8 cellular contexts compared by ENCODE assay signal in the genomic region with DNA sequence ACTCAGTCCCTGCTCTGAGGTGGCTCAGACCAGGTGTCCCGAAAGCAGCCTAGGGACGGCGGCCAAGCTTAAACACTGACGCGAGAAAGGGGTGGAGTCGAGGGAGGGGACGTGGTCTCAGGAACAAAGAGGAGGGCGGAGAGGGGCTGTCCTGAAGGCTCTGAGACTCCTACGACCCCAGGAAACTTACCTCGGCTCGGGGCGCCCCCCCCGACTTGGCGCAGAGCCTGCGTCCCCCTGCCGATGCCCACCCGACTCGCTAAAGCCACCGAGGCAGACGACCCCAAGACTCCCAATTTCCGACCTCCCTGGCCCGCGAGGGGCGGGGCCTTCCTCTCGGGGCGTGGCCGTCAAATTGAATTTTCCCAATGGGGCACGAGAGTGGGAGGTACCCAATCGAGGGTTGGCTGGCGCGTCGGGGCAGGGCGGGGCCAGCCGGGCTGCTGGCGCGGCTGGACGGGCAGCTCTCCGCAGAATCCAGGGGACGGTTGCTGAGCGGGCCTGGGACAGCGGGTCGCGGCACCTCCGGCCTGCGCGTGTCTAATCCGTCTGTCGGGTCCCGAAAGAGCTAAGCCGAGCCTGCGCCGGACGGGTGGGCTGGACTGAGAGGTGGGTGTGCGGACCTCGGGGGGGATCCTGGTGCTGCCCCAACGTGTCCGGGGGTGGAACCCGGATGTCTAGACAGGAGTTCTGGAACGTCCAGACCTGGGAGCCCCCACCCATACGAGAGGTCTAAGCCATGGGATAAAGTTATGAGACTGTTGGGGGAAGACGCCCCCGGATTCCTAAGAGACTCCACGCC. TPM values are rescaled to one million over a fixed set of nuclear protein-coding genes. Genes with fewer than 3 reads are reported as not detected.
DNase-seq lines count a peak whose midpoint lies in the region; ATAC-seq, FAIRE-seq and TF ChIP-seq lines count a peak whose summit lies in the region.

SMTN (plus strand) TSS at position 471 of the 802 bp plus-strand sequence. CDS start 1,941 bp downstream, outside the sequence.

- FAIRE-seq in bronchial epithelial cell (lab: Jason Lieb, UNC), result no peak

- H3K4me3 Mint-ChIP-seq in WTC11 (peak within 1 kb of the TSS; percentile 79), immature natural killer cell (peak within 1 kb of the TSS; percentile 80 to 89 (median 87))

- CTCF ChIA-PET in WTC11 (lab: Charles Lee), result interaction anchor here (0.5 to 21.8 kb wide), 18 partner anchors 8 to 474 kb away, joined by 3 to 363 read pairs (median 5); partner anchors contain the start of genes MORC2, PLA2G3, SELENOM and TCN2

- POLR2A ChIA-PET in WTC11 (lab: Charles Lee), result interaction anchor here (0.7 to 1.7 kb wide), 10 partner anchors 10 to 266 kb away, joined by 3 to 23 read pairs (median 3); partner anchors contain the start of genes MORC2, SELENOM and TUG1

- H3K27ac Mint-ChIP-seq in WTC11, result peak within 1 kb of the TSS; percentile 84
- H3K27ac Mint-ChIP-seq in immature natural killer cell, result peak within 1 kb of the TSS; percentile 23 to 82 (median 60)

- H3K9me3 Mint-ChIP-seq in WTC11 (no peaks in the 10 kb centered on the region), immature natural killer cell (no peaks in the 10 kb centered on the region)

- peak within 1 kb of the TSS; percentile 64 for H3K4me3 ChIP-seq in bronchial epithelial cell (ENCODE audit: low read depth, low read length)

- DNase-seq in 8988T, result peak; percentile 89
- peak; percentile 77 for DNase-seq in NCI-H2196 (lab: John Stamatoyannopoulos, UW; ENCODE audit: unreplicated experiment)
- peak; percentile 95 for DNase-seq in WTC11 (ENCODE audit: low spot score)
- DNase-seq in bronchial epithelial cell (ENCODE audit: low read depth), result peak; percentile 83
- peak; percentile 87 to 89 (median 88) for DNase-seq in immature natural killer cell
- DNase-seq in smooth muscle cell of the brain vasculature (ENCODE audit: low read depth, low spot score), result peak; percentile 81

- ATAC-seq in GM18519 (IDR thresholded peaks at IDR 0.05; ENCODE audit: low FRiP score, unreplicated experiment) (peak; percentile 42), HG03064 (IDR thresholded peaks at IDR 0.05; ENCODE audit: low read depth, unreplicated experiment) (peak; percentile 45), WTC11 (peak; percentile 72)

- H3K36me3 Mint-ChIP-seq in WTC11, result no peaks in the 10 kb centered on the region
- H3K36me3 Mint-ChIP-seq in immature natural killer cell, result no peaks in the 10 kb centered on the region

- TF ChIP-seq CTCF in WTC11 (IDR thresholded peaks at IDR 0.05) (no peak), bronchial epithelial cell (IDR thresholded peaks at IDR 0.05; ENCODE audit: insufficient read depth, low read length, severe bottlenecking) (no peak)

- no peaks in the 10 kb centered on the region for H3K36me3 ChIP-seq in bronchial epithelial cell (ENCODE audit: control insufficient read depth, insufficient read depth, low read length)

- peaks cover 11% of the 10 kb centered on the region for H3K27me3 Mint-ChIP-seq in WTC11 (ENCODE audit: low read depth)
- peaks cover 0 to 2% (median 2%) of the 10 kb centered on the region in 3 donors for H3K27me3 Mint-ChIP-seq in immature natural killer cell (ENCODE audit: low read depth in 3 of 3)

- no peaks in the 10 kb centered on the region for H3K27me3 ChIP-seq in bronchial epithelial cell (ENCODE audit: control insufficient read depth, insufficient read depth, low read length)

- peaks cover 40% of the 10 kb centered on the region for H3K4me1 Mint-ChIP-seq in WTC11
- H3K4me1 Mint-ChIP-seq in immature natural killer cell, result peaks cover 30 to 31% of the 10 kb centered on the region in 2 donors

TF ChIP-seq in WTC11, 78 proteins besides CTCF, POLR2A, EP300 and RAD21 (continues in another document):
- TF ChIP-seq CREM (CRISPR knock-in tag; IDR thresholded peaks at IDR 0.05) (0 out of 2 replicates have a peak, but pooled peaks have one; percentile 24), AR (CRISPR knock-in tag; IDR thresholded peaks at IDR 0.05) (no peak), FOXP1 (CRISPR knock-in tag; IDR thresholded peaks at IDR 0.05; ENCODE audit: borderline replicate concordance) (peak; percentile 33; the same call in 1 of the 2 replicates), GABPB1 (CRISPR knock-in tag; IDR thresholded peaks at IDR 0.05) (0 out of 2 replicates have a peak, but pooled peaks have one; percentile 15), PRRX2 (CRISPR knock-in tag; IDR thresholded peaks at IDR 0.05) (0 out of 2 replicates have a peak, but pooled peaks have one; percentile 40), MYBL2 (CRISPR knock-in tag; IDR thresholded peaks at IDR 0.05) (peak; percentile 81; the same call in 1 of the 2 replicates), TEAD4 (CRISPR knock-in tag; IDR thresholded peaks at IDR 0.05) (no peak), HMGA2 (CRISPR knock-in tag; IDR thresholded peaks at IDR 0.05) (no peak), SP1 (CRISPR knock-in tag; conservative IDR thresholded peaks at IDR 0.05) (peak; percentile 92), ATF6 (CRISPR knock-in tag; IDR thresholded peaks at IDR 0.05) (no peak), MAX (CRISPR knock-in tag; IDR thresholded peaks at IDR 0.05) (peak; percentile 45; the same call in 1 of the 2 replicates), NFE2L1 (CRISPR knock-in tag; IDR thresholded peaks at IDR 0.05) (0 out of 2 replicates have a peak, but pooled peaks have one; percentile 62), NR2C2 (CRISPR knock-in tag; IDR thresholded peaks at IDR 0.05) (no peak), TEAD1 (CRISPR knock-in tag; IDR thresholded peaks at IDR 0.05) (peak; percentile 21; the same call in 1 of the 2 replicates), FOXP4 (CRISPR knock-in tag; IDR thresholded peaks at IDR 0.05) (no peak), ZNF423 (CRISPR knock-in tag; IDR thresholded peaks at IDR 0.05) (no peak)
- TF ChIP-seq, protein P1, sequence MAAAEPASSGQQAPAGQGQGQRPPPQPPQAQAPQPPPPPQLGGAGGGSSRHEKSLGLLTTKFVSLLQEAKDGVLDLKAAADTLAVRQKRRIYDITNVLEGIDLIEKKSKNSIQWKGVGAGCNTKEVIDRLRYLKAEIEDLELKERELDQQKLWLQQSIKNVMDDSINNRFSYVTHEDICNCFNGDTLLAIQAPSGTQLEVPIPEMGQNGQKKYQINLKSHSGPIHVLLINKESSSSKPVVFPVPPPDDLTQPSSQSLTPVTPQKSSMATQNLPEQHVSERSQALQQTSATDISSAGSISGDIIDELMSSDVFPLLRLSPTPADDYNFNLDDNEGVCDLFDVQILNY (CRISPR knock-in tag; IDR thresholded peaks at IDR 0.05), result 0 out of 2 replicates have a peak, but pooled peaks have one; percentile 42

RNA-seq across cellular contexts. Expression of gene SMTN, which starts in this region (rescaled TPM):
- total RNA-seq in WTC11 (2021), result 28.1 to 34.5 TPM (median 32.8 TPM) in 3 replicates
- 37.9 and 38.7 TPM in 2 replicates for total RNA-seq in bronchial epithelial cell
- polyA plus RNA-seq in immature natural killer cell, result 1 to 10 TPM in 2 of 3 donors, under 1 TPM in 1; 0.49 to 2.7 (median 1.5) TPM

Comparison
In these comparisons a context has a peak if more than half of its experiments do, and no peak if none do; other contexts are left out.
1. Peak in every context shown above with its lines: DNase-seq, ATAC-seq and H3K4me3 ChIP-seq.